18 cellular contexts compared by ENCODE assay signal in the genomic region with DNA sequence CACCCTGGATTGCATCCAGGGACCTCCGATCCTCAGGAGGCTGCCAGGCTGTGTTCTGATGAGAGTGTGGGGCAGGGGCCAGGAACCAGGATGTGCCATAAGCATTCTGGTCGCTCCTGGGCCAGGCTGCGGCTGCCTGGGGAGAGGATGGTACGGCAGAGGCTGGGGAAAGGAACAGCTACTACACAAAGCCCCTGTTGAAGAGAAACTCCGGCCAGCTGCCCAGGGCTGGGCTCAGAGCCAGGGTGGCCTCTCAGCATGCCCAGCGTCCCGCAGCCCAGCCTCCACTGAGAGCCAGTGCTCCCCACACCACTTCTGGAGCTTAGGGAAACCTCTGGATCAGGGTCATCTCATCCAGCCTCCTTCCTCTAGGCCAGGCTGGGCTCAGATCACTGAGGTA. TPM values are rescaled to one million over a fixed set of nuclear protein-coding genes. Genes with fewer than 3 reads are reported as not detected.
DNase-seq lines count a peak whose midpoint lies in the region; ATAC-seq and TF ChIP-seq lines count a peak whose summit lies in the region.
"Had no signal": no experiment of that assay in that cellular context is flagged by ENCODE, and none has a peak within 500 bp of the region (broad histone marks: within the 10 kb centered on the region; RNA-seq: fewer than 3 reads in every experiment).

No MANE protein-coding gene starts in this region.

- H3K4me3 Mint-ChIP-seq in osteocyte (ENCODE audit: unreplicated experiment) = no peak overlapping the region
- H3K4me3 Mint-ChIP-seq: activated naive CD8-positive, alpha-beta T cell treated with anti-CD3 and anti-CD28 coated beads, Interleukin-2, amount 50 U/mL, for 24 hours; CD4-positive, CD25-positive, alpha-beta regulatory T cell; stimulated activated effector memory CD8-positive, alpha-beta T cell treated with anti-CD3 and anti-CD28 coated beads, Interleukin-12 subunit alpha, Interleukin-12 subunit beta, amount 100 ng/mL, for 72 hours had no signal

- 62 to 67% methylated on average over 7 of the region's 7 CpGs for WGBS in sigmoid colon, 2 donors

- H3K27ac ChIP-seq in sigmoid colon = peak overlapping the region in 1 of 4 donors; percentile 17
- H3K27ac ChIP-seq: neutrophil, RWPE1 had no signal

- no peaks in the 10 kb centered on the region for H3K9me3 ChIP-seq in sigmoid colon
- H3K9me3 ChIP-seq: neutrophil had no signal

- H3K36me3 ChIP-seq in sigmoid colon = no peaks in the 10 kb centered on the region
- H3K36me3 ChIP-seq: neutrophil had no signal

- H3K4me3 ChIP-seq in sigmoid colon = no peak overlapping the region

- H3K36me3 Mint-ChIP-seq in osteocyte (ENCODE audit: unreplicated experiment) = no peaks in the 10 kb centered on the region
- H3K36me3 Mint-ChIP-seq: CD4-positive, CD25-positive, alpha-beta regulatory T cell; stimulated activated effector memory CD8-positive, alpha-beta T cell treated with anti-CD3 and anti-CD28 coated beads, Interleukin-12 subunit alpha, Interleukin-12 subunit beta, amount 100 ng/mL, for 72 hours had no signal

- peaks cover 8% of the 10 kb centered on the region for H3K4me1 Mint-ChIP-seq in osteocyte (ENCODE audit: unreplicated experiment)
- H3K4me1 Mint-ChIP-seq: CD4-positive, CD25-positive, alpha-beta regulatory T cell had no signal

- TF ChIP-seq CTCF in sigmoid colon (IDR thresholded peaks at IDR 0.05) (no peak), osteocyte (IDR thresholded peaks at IDR 0.05) (no peak)

- H3K27me3 Mint-ChIP-seq in osteocyte (ENCODE audit: unreplicated experiment) = peaks cover 42% of the 10 kb centered on the region

- DNase-seq in NCI-H1092 (lab: John Stamatoyannopoulos, UW) (peak; percentile 85), anterior cingulate cortex (lab: John Stamatoyannopoulos, UW) (peak; percentile 29 to 97 (median 90)), hippocampal formation (lab: John Stamatoyannopoulos, UW) (peak; percentile 94 to 97), sigmoid colon (peak; percentile 76), DMS79 (lab: John Stamatoyannopoulos, UW) (no peak), osteocyte (ENCODE audit: extremely low spot score, unreplicated experiment) (no peak), NCI-H2107 treated with DMSO at 0.1 percent for 48 hours (lab: John Stamatoyannopoulos, UW; ENCODE audit: unreplicated experiment) (no peak)
- DNase-seq: activated CD8-positive, alpha-beta memory T cell treated with anti-CD3 and anti-CD28 coated beads, Interleukin-2, amount 50 U/mL, for 4 hours; activated naive CD8-positive, alpha-beta T cell treated with anti-CD3 and anti-CD28 coated beads, Interleukin-2, amount 50 U/mL, for 24 hours; CD4-positive, CD25-positive, alpha-beta regulatory T cell; NCI-H226; stimulated activated CD4-positive, alpha-beta T cell treated with anti-CD3 and anti-CD28 coated beads, Interleukin-2, amount 100 ng/mL, for 24 hours had no signal

- H3K4me1 ChIP-seq in sigmoid colon = peaks cover 0 to 15% (median 12%) of the 10 kb centered on the region in 4 donors

- H3K9me3 Mint-ChIP-seq in osteocyte (ENCODE audit: unreplicated experiment) = no peaks in the 10 kb centered on the region
- H3K9me3 Mint-ChIP-seq: activated naive CD8-positive, alpha-beta T cell treated with anti-CD3 and anti-CD28 coated beads, Interleukin-2, amount 50 U/mL, for 24 hours; CD4-positive, CD25-positive, alpha-beta regulatory T cell; stimulated activated effector memory CD8-positive, alpha-beta T cell treated with anti-CD3 and anti-CD28 coated beads, Interleukin-12 subunit alpha, Interleukin-12 subunit beta, amount 100 ng/mL, for 72 hours had no signal

- no peaks in the 10 kb centered on the region for H3K27me3 ChIP-seq in sigmoid colon

- TF ChIP-seq EP300 in sigmoid colon (IDR thresholded peaks at IDR 0.05) = no peak

- H3K27ac Mint-ChIP-seq in osteocyte (ENCODE audit: unreplicated experiment) = no peak overlapping the region
- H3K27ac Mint-ChIP-seq: activated naive CD8-positive, alpha-beta T cell treated with anti-CD3 and anti-CD28 coated beads, Interleukin-2, amount 50 U/mL, for 24 hours; CD4-positive, CD25-positive, alpha-beta regulatory T cell; stimulated activated effector memory CD8-positive, alpha-beta T cell treated with anti-CD3 and anti-CD28 coated beads, Interleukin-12 subunit alpha, Interleukin-12 subunit beta, amount 100 ng/mL, for 72 hours had no signal

- no peak for TF ChIP-seq POLR2A in sigmoid colon (IDR thresholded peaks at IDR 0.05)

- intact Hi-C loops in sigmoid colon (cut with DNase I) = no loop called here

- ATAC-seq in GM21360 (IDR thresholded peaks at IDR 0.05; ENCODE audit: unreplicated experiment) = no peak
- ATAC-seq: activated naive CD8-positive, alpha-beta T cell treated with anti-CD3 and anti-CD28 coated beads, Interleukin-2, amount 50 U/mL, for 24 hours; stimulated activated effector memory CD8-positive, alpha-beta T cell treated with anti-CD3 and anti-CD28 coated beads, Interleukin-12 subunit alpha, Interleukin-12 subunit beta, amount 100 ng/mL, for 72 hours had no signal

RNA-seq across cellular contexts. Expression of gene OCSTAMP, which starts 21.7 kb away (rescaled TPM):
- total RNA-seq in sigmoid colon = not detected
- not detected for polyA plus RNA-seq in sigmoid colon
- total RNA-seq in osteocyte = not detected in 2 replicates
- total RNA-seq: CD4-positive, CD25-positive, alpha-beta regulatory T cell; LHCN-M2; liver had no signal
- polyA plus RNA-seq: CD4-positive, CD25-positive, alpha-beta regulatory T cell; liver had no signal

RNA-seq across cellular contexts. Expression of gene ZNF334, which starts 58.8 kb away (rescaled TPM):
- total RNA-seq in sigmoid colon = 1 to 10 TPM; 2.6 to 6.6 (median 4.4) TPM
- 1 to 10 TPM in 1 of 3 donors, under 1 TPM in 2; 0.46 to 2.4 (median 0.60) TPM for polyA plus RNA-seq in sigmoid colon
- 3.7 and 4.7 TPM in 2 replicates for total RNA-seq in osteocyte

Comparison
In these comparisons a context has a peak if more than half of its experiments do, and no peak if none do; other contexts are left out.
1. DNase-seq: peak in NCI-H1092 (single experiment), anterior cingulate cortex (58 of 58), hippocampal formation (2 of 2) and sigmoid colon (single experiment); none in DMS79 (single experiment), osteocyte (single experiment) and NCI-H2107 treated with DMSO at 0.1 percent for 48 hours (single experiment).